12 cellular contexts compared by ENCODE assay signal in genomic region chr1:24151175-24151533, GRCh38. TPM values are rescaled to one million over a fixed set of nuclear protein-coding genes. Genes with fewer than 3 reads are reported as not detected.
DNase-seq lines count a peak whose midpoint lies in the region; ATAC-seq and TF ChIP-seq lines count a peak whose summit lies in the region.
"Had no signal": no experiment of that assay in that cellular context is flagged by ENCODE, and none has a peak within 500 bp of the region (broad histone marks: within the 10 kb centered on the region; RNA-seq: fewer than 3 reads in every experiment).

No MANE protein-coding gene starts in this region.

- no peak overlapping the region for H3K27ac ChIP-seq in CD8-positive, alpha-beta memory T cell (ENCODE audit: low read depth, low read length)
- no peak overlapping the region for H3K27ac ChIP-seq in left lung
- H3K27ac ChIP-seq: ascending aorta, lower lobe of right lung had no signal

- peak in 1 of 5 donors; percentile 17 for DNase-seq in CD8-positive, alpha-beta memory T cell
- DNase-seq in NCI-H1048 (lab: John Stamatoyannopoulos, UW) (peak; percentile 91), activated B cell treated with CpG ODN at 0.5 μM for 24 hours (no peak), left lung (no peak), NCI-H1092 treated with DMSO at 0.1 percent for 48 hours (lab: John Stamatoyannopoulos, UW) (no peak), NCI-H446 treated with DMSO at 0.1 percent for 48 hours (lab: John Stamatoyannopoulos, UW) (no peak), SKM-1 treated with dmso at 0.1 percent for 144 hours (lab: John Stamatoyannopoulos, UW; ENCODE audit: unreplicated experiment) (no peak)

- H3K4me1 Mint-ChIP-seq in CD8-positive, alpha-beta memory T cell: peaks cover 9 to 16% (median 11%) of the 10 kb centered on the region in 3 donors
- peaks cover 31% of the 10 kb centered on the region for H3K4me1 Mint-ChIP-seq in activated B cell treated with CpG ODN at 0.5 μM for 24 hours

- H3K27me3 Mint-ChIP-seq in CD8-positive, alpha-beta memory T cell: peaks cover 10 to 35% of the 10 kb centered on the region in 2 donors
- peaks cover 3% of the 10 kb centered on the region for H3K27me3 Mint-ChIP-seq in activated B cell treated with CpG ODN at 0.5 μM for 24 hours

- intact Hi-C loops in activated B cell treated with CpG ODN at 0.5 μM for 24 hours (cut with micrococcal nuclease): loop anchor here (2.0 kb wide), 3 partner anchors 80 to 492 kb away; partner anchors contain the start of gene SRRM1
- intact Hi-C loops in left lung (cut with DNase I): no loop called here

- peaks cover 11% of the 10 kb centered on the region for H3K4me1 ChIP-seq in CD8-positive, alpha-beta memory T cell (ENCODE audit: insufficient read depth, low read length)
- peaks cover 5 to 18% of the 10 kb centered on the region in 2 donors for H3K4me1 ChIP-seq in left lung

- H3K27ac Mint-ChIP-seq in CD8-positive, alpha-beta memory T cell: no peak overlapping the region
- H3K27ac Mint-ChIP-seq in activated B cell treated with CpG ODN at 0.5 μM for 24 hours: peak overlapping the region; percentile 20

- no peaks in the 10 kb centered on the region for H3K36me3 ChIP-seq in CD8-positive, alpha-beta memory T cell (ENCODE audit: insufficient read depth, low read length)
- no peaks in the 10 kb centered on the region for H3K36me3 ChIP-seq in left lung
- H3K36me3 ChIP-seq: ascending aorta, lower lobe of right lung had no signal

- TF ChIP-seq CTCF in activated B cell treated with CpG ODN at 0.5 μM for 24 hours (IDR thresholded peaks at IDR 0.05): no peak
- TF ChIP-seq CTCF in left lung (IDR thresholded peaks at IDR 0.05): no peak

- ATAC-seq in activated B cell treated with CpG ODN at 0.5 μM for 24 hours (ENCODE audit: low read depth): no peak
- peak; percentile 12 for ATAC-seq in left lung
- no peak for ATAC-seq in HG03432 (IDR thresholded peaks at IDR 0.05; ENCODE audit: unreplicated experiment)

- CTCF ChIA-PET in CD8-positive, alpha-beta memory T cell (lab: Charles Lee): interaction anchor here (1.0 to 8.3 kb wide), 10 partner anchors 13 to 241 kb away, joined by 3 to 79 read pairs (median 5); partner anchors contain the start of gene IFNLR1
- CTCF ChIA-PET in activated B cell treated with CpG ODN at 0.5 μM for 24 hours (lab: Charles Lee): interaction anchor here (0.7 to 9.6 kb wide), 10 partner anchors 13 to 242 kb away, joined by 3 to 243 read pairs (median 12); partner anchors contain the start of gene IFNLR1

- no peaks in the 10 kb centered on the region for H3K9me3 ChIP-seq in CD8-positive, alpha-beta memory T cell (ENCODE audit: low read length)
- H3K9me3 ChIP-seq in left lung: no peaks in the 10 kb centered on the region
- H3K9me3 ChIP-seq: ascending aorta, lower lobe of right lung had no signal

- H3K4me3 Mint-ChIP-seq in CD8-positive, alpha-beta memory T cell: peak overlapping the region in 4 of 7 donors; percentile 60 to 73 (median 66)
- peak overlapping the region; percentile 74 for H3K4me3 Mint-ChIP-seq in activated B cell treated with CpG ODN at 0.5 μM for 24 hours

- no peaks in the 10 kb centered on the region for H3K9me3 Mint-ChIP-seq in CD8-positive, alpha-beta memory T cell
- H3K9me3 Mint-ChIP-seq in activated B cell treated with CpG ODN at 0.5 μM for 24 hours: no peaks in the 10 kb centered on the region

- peaks cover 7% of the 10 kb centered on the region for H3K27me3 ChIP-seq in CD8-positive, alpha-beta memory T cell (ENCODE audit: insufficient read depth, low read length, poor library complexity, severe bottlenecking)
- H3K27me3 ChIP-seq in left lung: peaks cover 5 to 53% of the 10 kb centered on the region in 2 donors

- POLR2A ChIA-PET in CD8-positive, alpha-beta memory T cell (lab: Charles Lee): no interaction called here
- POLR2A ChIA-PET in activated B cell treated with CpG ODN at 0.5 μM for 24 hours (lab: Charles Lee): interaction anchor here (1.1 to 7.3 kb wide), 3 partner anchors 37 to 241 kb away, joined by 13 to 96 read pairs (median 50); partner anchors contain the start of gene IFNLR1

- H3K36me3 Mint-ChIP-seq in CD8-positive, alpha-beta memory T cell: peaks cover 1 to 3% (median 3%) of the 10 kb centered on the region in 3 donors
- peaks cover 12% of the 10 kb centered on the region for H3K36me3 Mint-ChIP-seq in activated B cell treated with CpG ODN at 0.5 μM for 24 hours (ENCODE audit: low read depth)

- no peak overlapping the region for H3K4me3 ChIP-seq in CD8-positive, alpha-beta memory T cell (ENCODE audit: low read length)
- no peak overlapping the region for H3K4me3 ChIP-seq in left lung
- H3K4me3 ChIP-seq: ascending aorta had no signal

RNA-seq across cellular contexts. Expression of gene IL22RA1, which starts 8.2 kb away (rescaled TPM):
- not detected for total RNA-seq in CD8-positive, alpha-beta memory T cell
- not detected for polyA plus RNA-seq in CD8-positive, alpha-beta memory T cell
- total RNA-seq in activated B cell treated with CpG ODN at 0.5 μM for 24 hours (0.09 TPM in 1 of 2 replicates, not detected in the other), left lung (under 1 TPM; 0.26 to 0.37 TPM)
- total RNA-seq: ascending aorta; T-helper 2 cell treated with Interferon-gamma antibody and Interleukin-4, amounts not matched to agents 100 ng/mL and 5 ng/mL, for 36 hours had no signal

RNA-seq across cellular contexts. Expression of gene IFNLR1, which starts 35.9 kb away (rescaled TPM):
- 1 to 10 TPM; 5.4 to 6.1 TPM for total RNA-seq in CD8-positive, alpha-beta memory T cell
- polyA plus RNA-seq in CD8-positive, alpha-beta memory T cell: 3.1 TPM
- total RNA-seq in activated B cell treated with CpG ODN at 0.5 μM for 24 hours (38.6 and 39.2 TPM in 2 replicates), left lung (1 to 10 TPM; 4.1 to 5.9 TPM)
- total RNA-seq: HT1080 had no signal

RNA-seq across cellular contexts. Expression of gene MYOM3, which starts 39.2 kb away (rescaled TPM):
- total RNA-seq in CD8-positive, alpha-beta memory T cell: not detected
- not detected for polyA plus RNA-seq in CD8-positive, alpha-beta memory T cell
- total RNA-seq in activated B cell treated with CpG ODN at 0.5 μM for 24 hours (not detected in 2 replicates), left lung (under 1 TPM; 0.44 to 0.52 TPM)
- total RNA-seq: T-helper 2 cell treated with Interferon-gamma antibody and Interleukin-4, amounts not matched to agents 100 ng/mL and 5 ng/mL, for 36 hours had no signal
